Comparison of ENCODE assay signal across 24 cellular contexts in the genomic region with DNA sequence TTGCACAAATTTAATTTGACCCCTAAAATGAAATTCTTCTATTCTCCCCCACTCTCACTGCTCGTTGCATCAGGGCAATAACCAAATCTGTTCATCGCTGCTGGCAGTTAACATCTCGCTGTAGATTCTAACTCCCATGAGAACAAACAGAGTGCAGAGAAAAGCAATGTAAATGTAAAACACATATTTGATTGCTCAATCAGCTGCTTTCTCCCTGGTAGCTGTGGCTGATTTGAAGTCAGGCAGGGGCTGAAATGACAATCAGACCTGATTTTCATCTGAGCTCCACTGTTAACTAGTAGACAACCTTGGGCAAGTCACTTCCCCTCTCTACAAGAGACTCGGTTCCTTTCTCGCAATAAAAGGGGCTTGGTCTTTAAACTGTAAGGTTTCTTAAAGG.
"Had no signal": no experiment of that assay in that cellular context is flagged by ENCODE, and none has a peak within 500 bp of the region (broad histone marks: within the 10 kb centered on the region; RNA-seq: fewer than 3 reads in every experiment).

No MANE protein-coding gene starts in this region.

- ATAC-seq: natural killer cell; right cardiac atrium; stimulated activated memory B cell treated with anti-CD40 and anti-IgM and Interleukin-4, amounts not matched to agents 10 μg/mL and 1 μg/mL and 100 μg/mL, for 72 hours; stimulated activated naive CD8-positive, alpha-beta T cell treated with anti-CD3 and anti-CD28 coated beads, Interleukin-15, amount 100 ng/mL, for 72 hours had no signal

- H3K9me3 Mint-ChIP-seq: mesothelial cell of epicardium; nephron progenitor cell; stimulated activated memory B cell treated with anti-CD40 and anti-IgM and Interleukin-4, amounts not matched to agents 10 μg/mL and 1 μg/mL and 100 μg/mL, for 72 hours; stimulated activated naive CD8-positive, alpha-beta T cell treated with anti-CD3 and anti-CD28 coated beads, Interleukin-15, amount 100 ng/mL, for 72 hours; type B pancreatic cell had no signal

- H3K4me1 ChIP-seq: left ventricle myocardium inferior, tibial nerve, uterus had no signal

- DNase-seq: islet precursor cell; left ventricle myocardium inferior; mesendoderm; naive B cell; natural killer cell; nephron progenitor cell; ovary; right cardiac atrium; stimulated activated CD4-positive, alpha-beta T cell treated with anti-CD3 and anti-CD28 coated beads, Interleukin-1b, Interleukin-23, amount 100 ng/mL, for 48 hours; stimulated activated CD4-positive, alpha-beta T cell treated with anti-CD3 and anti-CD28 coated beads, Interleukin-2, amount 100 ng/mL, for 48 hours; stimulated activated CD4-positive, alpha-beta T cell treated with anti-CD3 and anti-CD28 coated beads, Interleukin-4, amount 100 ng/mL, for 4 hours; stimulated activated CD8-positive, alpha-beta memory T cell treated with anti-CD3 and anti-CD28 coated beads, Interleukin-4, amount 100 ng/mL, for 48 hours; stimulated activated naive CD4-positive, alpha-beta T cell treated with Interleukin-2 at 50 U/mL for 16 hours; stimulated activated naive CD8-positive, alpha-beta T cell treated with anti-CD3 and anti-CD28 coated beads, Interleukin-15, amount 100 ng/mL, for 72 hours; substantia nigra; uterus had no signal

- H3K27ac Mint-ChIP-seq: mesothelial cell of epicardium; natural killer cell; nephron progenitor cell; progenitor cell of endocrine pancreas; stimulated activated memory B cell treated with anti-CD40 and anti-IgM and Interleukin-4, amounts not matched to agents 10 μg/mL and 1 μg/mL and 100 μg/mL, for 72 hours; stimulated activated naive CD8-positive, alpha-beta T cell treated with anti-CD3 and anti-CD28 coated beads, Interleukin-15, amount 100 ng/mL, for 72 hours; type B pancreatic cell had no signal

- H2AFZ ChIP-seq: hepatocyte had no signal

- H3K36me3 ChIP-seq: left ventricle myocardium inferior, ovary, tibial nerve, uterus had no signal

- H3K4me3 Mint-ChIP-seq: mesothelial cell of epicardium; naive B cell; natural killer cell; nephron progenitor cell; stimulated activated memory B cell treated with anti-CD40 and anti-IgM and Interleukin-4, amounts not matched to agents 10 μg/mL and 1 μg/mL and 100 μg/mL, for 72 hours; stimulated activated naive CD8-positive, alpha-beta T cell treated with anti-CD3 and anti-CD28 coated beads, Interleukin-15, amount 100 ng/mL, for 72 hours; type B pancreatic cell had no signal

- H3K4me2 ChIP-seq: hepatocyte, smooth muscle cell had no signal

- H3K36me3 Mint-ChIP-seq: mesothelial cell of epicardium; naive B cell; natural killer cell; stimulated activated memory B cell treated with anti-CD40 and anti-IgM and Interleukin-4, amounts not matched to agents 10 μg/mL and 1 μg/mL and 100 μg/mL, for 72 hours; type B pancreatic cell had no signal

- H3K9me3 ChIP-seq: left ventricle myocardium inferior, ovary, tibial nerve, uterus had no signal

- H3K4me1 Mint-ChIP-seq: mesothelial cell of epicardium; naive B cell; natural killer cell; nephron progenitor cell; stimulated activated memory B cell treated with anti-CD40 and anti-IgM and Interleukin-4, amounts not matched to agents 10 μg/mL and 1 μg/mL and 100 μg/mL, for 72 hours; stimulated activated naive CD8-positive, alpha-beta T cell treated with anti-CD3 and anti-CD28 coated beads, Interleukin-15, amount 100 ng/mL, for 72 hours had no signal

- H3K27ac ChIP-seq: hepatocyte, left ventricle myocardium inferior, ovary, tibial nerve, uterus had no signal

- H3K27me3 ChIP-seq: hepatocyte, ovary, tibial nerve, uterus had no signal

- H3K4me3 ChIP-seq: hepatocyte, left ventricle myocardium inferior, lung, ovary, smooth muscle cell, tibial nerve, uterus had no signal
